17 cellular contexts compared by ENCODE assay signal in genomic region chr12:80299219-80299618, GRCh38.
DNase-seq lines count a peak whose midpoint lies in the region; ATAC-seq and TF ChIP-seq lines count a peak whose summit lies in the region.
"Had no signal": no experiment of that assay in that cellular context is flagged by ENCODE, and none has a peak within 500 bp of the region (broad histone marks: within the 10 kb centered on the region; RNA-seq: fewer than 3 reads in every experiment).

No MANE protein-coding gene starts in this region.

- POLR2A ChIA-PET in CD4-positive, alpha-beta memory T cell (lab: Charles Lee; ENCODE audit: partially characterized antibody): no interaction called here

- no peaks in the 10 kb centered on the region for H3K4me1 Mint-ChIP-seq in CD4-positive, alpha-beta memory T cell
- H3K4me1 Mint-ChIP-seq: activated naive CD4-positive, alpha-beta T cell treated with anti-CD3 and anti-CD28 coated beads, Interleukin-2, amount 50 U/mL, for 24 hours had no signal

- H3K79me2 ChIP-seq in osteoblast (ENCODE audit: insufficient read depth, low read length): no peaks in the 10 kb centered on the region

- peaks cover 0 to 4% of the 10 kb centered on the region in 2 donors for H3K27me3 Mint-ChIP-seq in CD4-positive, alpha-beta memory T cell
- H3K27me3 Mint-ChIP-seq: activated naive CD4-positive, alpha-beta T cell treated with anti-CD3 and anti-CD28 coated beads, Interleukin-2, amount 50 U/mL, for 24 hours; T-helper 17 cell had no signal

- H3K27me3 ChIP-seq in osteoblast (ENCODE audit: insufficient read depth, low read length): no peaks in the 10 kb centered on the region
- H3K27me3 ChIP-seq in CD4-positive, alpha-beta memory T cell (ENCODE audit: insufficient read depth, low read length): no peaks in the 10 kb centered on the region

- TF ChIP-seq CTCF in osteoblast (IDR thresholded peaks at IDR 0.05; ENCODE audit: extremely low read depth, low read depth, low read length): no peak

- no peaks in the 10 kb centered on the region for H3K36me3 Mint-ChIP-seq in CD4-positive, alpha-beta memory T cell
- H3K36me3 Mint-ChIP-seq: activated naive CD4-positive, alpha-beta T cell treated with anti-CD3 and anti-CD28 coated beads, Interleukin-2, amount 50 U/mL, for 24 hours had no signal

- peaks cover 0 to 3% (median 0%) of the 10 kb centered on the region in 8 donors for H3K9me3 Mint-ChIP-seq in CD4-positive, alpha-beta memory T cell
- H3K9me3 Mint-ChIP-seq: activated naive CD4-positive, alpha-beta T cell treated with anti-CD3 and anti-CD28 coated beads, Interleukin-2, amount 50 U/mL, for 24 hours had no signal

- ATAC-seq in GM18519 (IDR thresholded peaks at IDR 0.05; ENCODE audit: low FRiP score, unreplicated experiment): peak; percentile 54
- ATAC-seq in GM21529 (IDR thresholded peaks at IDR 0.05; ENCODE audit: unreplicated experiment): peak; percentile 43
- peak; percentile 38 for ATAC-seq in HG03060 (IDR thresholded peaks at IDR 0.05; ENCODE audit: low read depth, unreplicated experiment)
- ATAC-seq: T-helper 17 cell had no signal

- intact Hi-C loops in CD4-positive, alpha-beta memory T cell (cut with micrococcal nuclease): no loop called here

- no peak overlapping the region for H3K27ac Mint-ChIP-seq in CD4-positive, alpha-beta memory T cell
- H3K27ac Mint-ChIP-seq: activated naive CD4-positive, alpha-beta T cell treated with anti-CD3 and anti-CD28 coated beads, Interleukin-2, amount 50 U/mL, for 24 hours; T-helper 17 cell had no signal

- no peaks in the 10 kb centered on the region for H4K20me1 ChIP-seq in osteoblast (ENCODE audit: insufficient read depth, low read length)

- CTCF ChIA-PET in CD4-positive, alpha-beta memory T cell (lab: Charles Lee; ENCODE audit: partially characterized antibody): no interaction called here

- H3K4me3 Mint-ChIP-seq in CD4-positive, alpha-beta memory T cell: no peak overlapping the region
- H3K4me3 Mint-ChIP-seq: activated naive CD4-positive, alpha-beta T cell treated with anti-CD3 and anti-CD28 coated beads, Interleukin-2, amount 50 U/mL, for 24 hours; T-helper 17 cell had no signal

- H3K27ac ChIP-seq in osteoblast (ENCODE audit: low read depth, low read length): no peak overlapping the region
- no peak overlapping the region for H3K27ac ChIP-seq in CD4-positive, alpha-beta memory T cell (ENCODE audit: low read depth, low read length)
- H3K27ac ChIP-seq: C4-2B had no signal

- DNase-seq in osteoblast (ENCODE audit: insufficient read length, low spot score, missing footprints) (no peak), NCI-H2196 (lab: John Stamatoyannopoulos, UW; ENCODE audit: unreplicated experiment) (no peak), amniotic stem cell (lab: John Stamatoyannopoulos, UW) (no peak)
- DNase-seq in CD4-positive, alpha-beta memory T cell: no peak
- DNase-seq: activated CD4-positive, alpha-beta T cell treated with anti-CD3 and anti-CD28 coated beads for 4 hours; aorta; IMR-90; NCI-H1436; NCI-H526; RPMI8226; T-helper 17 cell had no signal

- no peaks in the 10 kb centered on the region for H3K9me3 ChIP-seq in osteoblast (ENCODE audit: low read depth, low read length)
- no peaks in the 10 kb centered on the region for H3K9me3 ChIP-seq in CD4-positive, alpha-beta memory T cell (ENCODE audit: control insufficient read depth in 1 of 2, low read length in 2 of 2)

- no peak overlapping the region for H3K4me3 ChIP-seq in osteoblast (ENCODE audit: insufficient read depth, low read length)
- H3K4me3 ChIP-seq in CD4-positive, alpha-beta memory T cell (ENCODE audit: low read length in 2 of 2): no peak overlapping the region
- H3K4me3 ChIP-seq: lung had no signal

- H2AFZ ChIP-seq in osteoblast (ENCODE audit: low read length): peak overlapping the region; percentile 12

- H3K4me1 ChIP-seq in osteoblast (ENCODE audit: insufficient read depth, low read length): no peaks in the 10 kb centered on the region
- no peaks in the 10 kb centered on the region for H3K4me1 ChIP-seq in CD4-positive, alpha-beta memory T cell (ENCODE audit: insufficient read depth, low read length)

- H3K4me2 ChIP-seq in osteoblast (ENCODE audit: insufficient read depth, low read length): no peak overlapping the region

- no peaks in the 10 kb centered on the region for H3K36me3 ChIP-seq in osteoblast (ENCODE audit: insufficient read depth, low read length)
- no peaks in the 10 kb centered on the region for H3K36me3 ChIP-seq in CD4-positive, alpha-beta memory T cell (ENCODE audit: insufficient read depth, low read length)
